31 cellular contexts compared by ENCODE assay signal in genomic region chr20:963795-964194, GRCh38. TPM values are rescaled to one million over a fixed set of nuclear protein-coding genes. Genes with fewer than 3 reads are reported as not detected.
"Had no signal": no experiment of that assay in that cellular context is flagged by ENCODE, and none has a peak within 500 bp of the region (broad histone marks: within the 10 kb centered on the region; RNA-seq: fewer than 3 reads in every experiment).

No MANE protein-coding gene starts in this region.

- H3K9me3 ChIP-seq: suprapubic skin, testis, thoracic aorta, thyroid gland, tibial artery, transverse colon, upper lobe of left lung, upper lobe of right lung, uterus, vagina had no signal

- H3K36me3 ChIP-seq: stomach, suprapubic skin, thoracic aorta, thyroid gland, tibial artery, tibial nerve, transverse colon, upper lobe of left lung, upper lobe of right lung, uterus, vagina had no signal

- H3K27me3 ChIP-seq: testis, thyroid gland, upper lobe of left lung, upper lobe of right lung, uterus, vagina had no signal

- H3K36me3 Mint-ChIP-seq: stimulated activated effector memory CD8-positive, alpha-beta T cell treated with anti-CD3 and anti-CD28 coated beads, Interleukin-12 subunit alpha, Interleukin-12 subunit beta, amount 100 ng/mL, for 72 hours; stimulated activated memory B cell treated with anti-CD40 and anti-IgM and Interleukin-4, amounts not matched to agents 10 μg/mL and 1 μg/mL and 100 μg/mL, for 72 hours; stimulated activated naive B cell treated with anti-CD40 and anti-IgM and Interleukin-4, amounts not matched to agents 10 μg/mL and 1 μg/mL and 100 μg/mL, for 72 hours; type B pancreatic cell had no signal

- H3K4me3 Mint-ChIP-seq: stimulated activated effector memory CD8-positive, alpha-beta T cell treated with anti-CD3 and anti-CD28 coated beads, Interleukin-12 subunit alpha, Interleukin-12 subunit beta, amount 100 ng/mL, for 72 hours; stimulated activated memory B cell treated with anti-CD40 and anti-IgM and Interleukin-4, amounts not matched to agents 10 μg/mL and 1 μg/mL and 100 μg/mL, for 72 hours; stimulated activated naive B cell treated with anti-CD40 and anti-IgM and Interleukin-4, amounts not matched to agents 10 μg/mL and 1 μg/mL and 100 μg/mL, for 72 hours; stimulated activated naive CD8-positive, alpha-beta T cell treated with anti-CD3 and anti-CD28 coated beads, Interleukin-15, amount 100 ng/mL, for 72 hours; stimulated activated naive CD8-positive, alpha-beta T cell treated with anti-CD3 and anti-CD28 coated beads, Interleukin-15, Interleukin-2, amounts not matched to agents 100 ng/mL and 50 ng/mL, for 24 hours; type B pancreatic cell had no signal

- H3K9me3 Mint-ChIP-seq: stimulated activated effector memory CD8-positive, alpha-beta T cell treated with anti-CD3 and anti-CD28 coated beads, Interleukin-12 subunit alpha, Interleukin-12 subunit beta, amount 100 ng/mL, for 72 hours; stimulated activated memory B cell treated with anti-CD40 and anti-IgM and Interleukin-4, amounts not matched to agents 10 μg/mL and 1 μg/mL and 100 μg/mL, for 72 hours; stimulated activated naive CD8-positive, alpha-beta T cell treated with anti-CD3 and anti-CD28 coated beads, Interleukin-15, amount 100 ng/mL, for 72 hours; stimulated activated naive CD8-positive, alpha-beta T cell treated with anti-CD3 and anti-CD28 coated beads, Interleukin-15, Interleukin-2, amounts not matched to agents 100 ng/mL and 50 ng/mL, for 24 hours; type B pancreatic cell had no signal

- ATAC-seq: stimulated activated effector memory CD8-positive, alpha-beta T cell treated with anti-CD3 and anti-CD28 coated beads, Interleukin-12 subunit alpha, Interleukin-12 subunit beta, amount 100 ng/mL, for 72 hours; stimulated activated memory B cell treated with anti-CD40 and anti-IgM and Interleukin-4, amounts not matched to agents 10 μg/mL and 1 μg/mL and 100 μg/mL, for 72 hours; stimulated activated naive B cell treated with anti-CD40 and anti-IgM and Interleukin-4, amounts not matched to agents 10 μg/mL and 1 μg/mL and 100 μg/mL, for 72 hours; stimulated activated naive CD8-positive, alpha-beta T cell treated with anti-CD3 and anti-CD28 coated beads, Interleukin-15, amount 100 ng/mL, for 72 hours; stimulated activated naive CD8-positive, alpha-beta T cell treated with anti-CD3 and anti-CD28 coated beads, Interleukin-15, Interleukin-2, amounts not matched to agents 100 U/mL and 50 U/mL, for 24 hours; upper lobe of right lung had no signal

- H3K4me3 ChIP-seq: stomach, suprapubic skin, testis, thoracic aorta, thyroid gland, tibial artery, tibial nerve, transverse colon, upper lobe of left lung, upper lobe of right lung, uterus, vagina had no signal

- DNase-seq: stimulated activated CD4-positive, alpha-beta T cell treated with anti-CD3 and anti-CD28 coated beads, Interleukin-2, amount 100 ng/mL, for 48 hours; stimulated activated CD4-positive, alpha-beta T cell treated with anti-CD3 and anti-CD28 coated beads, Interleukin-4, amount 100 ng/mL, for 1 hour; stimulated activated CD4-positive, alpha-beta T cell treated with anti-CD3 and anti-CD28 coated beads, Interleukin-4, amount 100 ng/mL, for 24 hours; stimulated activated CD4-positive, alpha-beta T cell treated with anti-CD3 and anti-CD28 coated beads, Interleukin-4, amount 100 ng/mL, for 4 hours; stimulated activated CD8-positive, alpha-beta memory T cell treated with anti-CD3 and anti-CD28 coated beads, Interleukin-4, amount 100 ng/mL, for 48 hours; stimulated activated naive B cell treated with anti-CD40 and anti-IgM and Interleukin-4, amounts not matched to agents 10 μg/mL and 1 μg/mL and 100 μg/mL, for 72 hours; stimulated activated naive CD4-positive, alpha-beta T cell; stimulated activated naive CD4-positive, alpha-beta T cell treated with Interleukin-2 at 50 U/mL for 16 hours; stimulated activated naive CD8-positive, alpha-beta T cell treated with anti-CD3 and anti-CD28 coated beads, Interleukin-15, amount 100 ng/mL, for 72 hours; stimulated activated naive CD8-positive, alpha-beta T cell treated with anti-CD3 and anti-CD28 coated beads, Interleukin-15, Interleukin-2, amounts not matched to agents 100 U/mL and 50 U/mL, for 24 hours; stomach; substantia nigra; testis; thyroid gland; tibial artery; transverse colon; trophoblast cell; upper lobe of left lung; upper lobe of right lung; uterus had no signal

- H3K4me1 ChIP-seq: stomach, suprapubic skin, tibial artery, tibial nerve, transverse colon, upper lobe of left lung, upper lobe of right lung, uterus, vagina had no signal

- H3K4me1 Mint-ChIP-seq: stimulated activated memory B cell treated with anti-CD40 and anti-IgM and Interleukin-4, amounts not matched to agents 10 μg/mL and 1 μg/mL and 100 μg/mL, for 72 hours; stimulated activated naive B cell treated with anti-CD40 and anti-IgM and Interleukin-4, amounts not matched to agents 10 μg/mL and 1 μg/mL and 100 μg/mL, for 72 hours had no signal

- H3K27ac Mint-ChIP-seq: stimulated activated effector memory CD8-positive, alpha-beta T cell treated with anti-CD3 and anti-CD28 coated beads, Interleukin-12 subunit alpha, Interleukin-12 subunit beta, amount 100 ng/mL, for 72 hours; stimulated activated memory B cell treated with anti-CD40 and anti-IgM and Interleukin-4, amounts not matched to agents 10 μg/mL and 1 μg/mL and 100 μg/mL, for 72 hours; stimulated activated naive B cell treated with anti-CD40 and anti-IgM and Interleukin-4, amounts not matched to agents 10 μg/mL and 1 μg/mL and 100 μg/mL, for 72 hours; stimulated activated naive CD8-positive, alpha-beta T cell treated with anti-CD3 and anti-CD28 coated beads, Interleukin-15, amount 100 ng/mL, for 72 hours; type B pancreatic cell had no signal

- H3K27ac ChIP-seq: stomach, suprapubic skin, testis, thoracic aorta, thyroid gland, tibial artery, tibial nerve, transverse colon, upper lobe of left lung, upper lobe of right lung, uterus, vagina had no signal

RNA-seq across cellular contexts. Expression of gene RSPO4, which starts 38.3 kb away (rescaled TPM):
- total RNA-seq: stomach, temporal lobe, thoracic aorta, transverse colon, ureter, urinary bladder, vagina had no signal

RNA-seq across cellular contexts. Expression of gene ANGPT4, which starts 47.7 kb away (rescaled TPM):
- total RNA-seq: temporal lobe had no signal
